13 cellular contexts compared by ENCODE assay signal in the genomic region with DNA sequence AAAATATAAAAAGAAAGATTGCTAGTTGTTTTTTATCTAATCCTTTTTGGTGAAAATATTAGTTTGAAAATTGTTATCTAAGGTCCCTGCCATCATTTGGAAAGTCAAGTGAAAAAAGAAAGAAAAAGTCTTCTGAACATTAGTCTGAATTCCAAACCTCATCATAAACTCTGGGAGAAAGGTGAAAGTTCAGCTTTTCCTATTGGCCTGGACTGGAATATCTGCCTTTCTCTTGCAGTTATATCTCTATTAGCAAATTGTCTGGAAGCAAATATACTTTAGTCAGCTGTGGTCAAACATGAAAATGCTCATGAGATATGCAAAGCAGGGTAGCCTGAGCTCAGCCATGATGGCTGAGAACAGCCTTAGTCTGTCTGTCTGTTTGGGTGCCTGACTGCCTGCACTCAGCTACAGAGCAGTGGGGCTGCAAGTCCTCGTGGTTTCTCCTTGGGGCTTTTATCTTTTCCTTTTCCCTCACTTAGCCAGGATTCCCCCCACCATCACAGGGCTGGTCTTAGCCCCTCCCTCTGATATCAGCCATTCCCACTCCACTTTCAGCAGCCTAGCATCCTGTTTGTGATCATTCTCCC. TPM values are rescaled to one million over a fixed set of nuclear protein-coding genes. Genes with fewer than 3 reads are reported as not detected.
A peak's percentile ranks its signal among the peaks of the same experiment; 100 is the strongest.
DNase-seq lines count a peak whose midpoint lies in the region; ATAC-seq and TF ChIP-seq lines count a peak whose summit lies in the region.
"Had no signal": no experiment of that assay in that cellular context is flagged by ENCODE, and none has a peak within 500 bp of the region (broad histone marks: within the 10 kb centered on the region; RNA-seq: fewer than 3 reads in every experiment).

No MANE protein-coding gene starts in this region.

- H3K27me3 Mint-ChIP-seq in chondrocyte (ENCODE audit: low read depth): no peaks in the 10 kb centered on the region

- DNase-seq in chondrocyte (ENCODE audit: low spot score) (no peak), colonic mucosa (no peak), Peyer's patch (no peak), tibial nerve (ENCODE audit: low spot score in 2 of 2) (no peak), inferior parietal cortex (ENCODE audit: extremely low spot score) (no peak)
- DNase-seq: activated CD4-positive, alpha-beta T cell treated with anti-CD3 and anti-CD28 coated beads for 4 hours; activated gamma-delta T cell treated with Interleukin-2 at 50 U/mL for 16 hours; esophagus squamous epithelium; retina had no signal

- H3K27me3 ChIP-seq in colonic mucosa (no peaks in the 10 kb centered on the region), Peyer's patch (no peaks in the 10 kb centered on the region), tibial nerve (no peaks in the 10 kb centered on the region)
- H3K27me3 ChIP-seq: esophagus squamous epithelium had no signal

- H3K36me3 ChIP-seq in colonic mucosa (no peaks in the 10 kb centered on the region), Peyer's patch (no peaks in the 10 kb centered on the region), tibial nerve (peaks cover 0 to 11% (median 0%) of the 10 kb centered on the region in 3 donors)
- H3K36me3 ChIP-seq: thoracic aorta had no signal

- 52 to 61% methylated on average over 1 of the region's 1 CpG for WGBS in tibial nerve, 2 donors

- TF ChIP-seq EP300 in tibial nerve (IDR thresholded peaks at IDR 0.05): no peak

- no peaks in the 10 kb centered on the region for H3K9me3 ChIP-seq in colonic mucosa
- H3K9me3 ChIP-seq in Peyer's patch: no peaks in the 10 kb centered on the region
- no peaks in the 10 kb centered on the region for H3K9me3 ChIP-seq in tibial nerve
- H3K9me3 ChIP-seq: esophagus squamous epithelium, thoracic aorta had no signal

- H3K27ac Mint-ChIP-seq in chondrocyte (ENCODE audit: unreplicated experiment): peak overlapping the region; percentile 33

- H3K9me3 Mint-ChIP-seq in chondrocyte (ENCODE audit: low read depth): no peaks in the 10 kb centered on the region

- peaks cover 4% of the 10 kb centered on the region for H3K4me1 ChIP-seq in colonic mucosa
- H3K4me1 ChIP-seq in Peyer's patch: peaks cover 0 to 32% (median 0%) of the 10 kb centered on the region in 4 donors
- peaks cover 0 to 7% (median 0%) of the 10 kb centered on the region in 4 donors for H3K4me1 ChIP-seq in tibial nerve

- ATAC-seq in GM18517 (IDR thresholded peaks at IDR 0.05; ENCODE audit: unreplicated experiment) (peak; percentile 74), GM21515 (IDR thresholded peaks at IDR 0.05; ENCODE audit: unreplicated experiment) (peak; percentile 72), HG03103 (IDR thresholded peaks at IDR 0.05; ENCODE audit: low read depth, unreplicated experiment) (peak; percentile 66)

- H3K27ac ChIP-seq in colonic mucosa (no peak overlapping the region), Peyer's patch (peak overlapping the region in 2 of 4 donors; percentile 36 to 37), tibial nerve (peak overlapping the region in 1 of 4 donors; percentile 31)
- H3K27ac ChIP-seq: esophagus squamous epithelium, thoracic aorta had no signal

- TF ChIP-seq CTCF in chondrocyte (IDR thresholded peaks at IDR 0.05) (no peak), colonic mucosa (IDR thresholded peaks at IDR 0.05) (no peak), Peyer's patch (IDR thresholded peaks at IDR 0.05) (peak in 1 of 6 experiments; percentile 2), tibial nerve (IDR thresholded peaks at IDR 0.05) (no peak)

- H3K4me3 Mint-ChIP-seq in chondrocyte (ENCODE audit: unreplicated experiment): no peak overlapping the region

- H3K4me1 Mint-ChIP-seq in chondrocyte (ENCODE audit: low read depth): peaks cover 6% of the 10 kb centered on the region

- H3K36me3 Mint-ChIP-seq in chondrocyte (ENCODE audit: low read depth): peaks cover 10% of the 10 kb centered on the region

- H3K4me3 ChIP-seq in colonic mucosa: no peak overlapping the region
- no peak overlapping the region for H3K4me3 ChIP-seq in Peyer's patch
- H3K4me3 ChIP-seq in tibial nerve: no peak overlapping the region
- H3K4me3 ChIP-seq: esophagus squamous epithelium, thoracic aorta had no signal

- no peak for TF ChIP-seq POLR2A in Peyer's patch (IDR thresholded peaks at IDR 0.05)
- no peak for TF ChIP-seq POLR2A in tibial nerve (IDR thresholded peaks at IDR 0.05)

- no peak overlapping the region for H3K9ac ChIP-seq in colonic mucosa (ENCODE audit: low read depth in 2 of 2, low read length in 2 of 2)

- intact Hi-C loops in colonic mucosa (cut with DNase I): no loop called here

RNA-seq across cellular contexts. Expression of a gene that starts 19.5 kb away (rescaled TPM):
- 136 to 138 TPM (median 136 TPM) in 3 replicates for total RNA-seq in chondrocyte
- 100 to 1,000 TPM in 1 of 2 donors, 10 to 100 TPM in 1; 76.3 to 116 TPM for total RNA-seq in colonic mucosa
- 100 to 1,000 TPM in 1 of 4 donors, 10 to 100 TPM in 3; 19.8 to 113 (median 55.3) TPM for total RNA-seq in Peyer's patch
- 10 to 100 TPM; 21.8 to 45.9 (median 29.0) TPM for total RNA-seq in tibial nerve
